17 cellular contexts compared by ENCODE assay signal in the genomic region with DNA sequence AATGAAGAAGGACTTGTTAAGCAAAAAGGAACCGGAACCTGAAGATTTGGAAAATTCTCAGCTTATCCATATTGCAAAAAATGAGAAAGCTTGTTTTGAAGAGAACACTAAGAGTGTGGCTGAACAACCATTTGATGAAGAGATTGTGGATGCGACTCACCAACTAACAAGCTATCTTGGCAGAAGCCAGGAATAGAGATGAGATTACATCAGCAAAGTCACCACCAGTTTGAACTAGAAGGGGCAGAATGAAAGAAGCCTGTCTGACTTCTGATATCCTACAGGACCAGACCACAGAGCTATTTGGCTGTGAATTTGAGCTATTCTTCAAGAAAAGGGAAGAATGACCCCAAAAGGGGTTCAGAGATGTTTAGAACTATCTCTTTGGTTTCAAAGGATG. TPM values are rescaled to one million over a fixed set of nuclear protein-coding genes. Genes with fewer than 3 reads are reported as not detected.
DNase-seq lines count a peak whose midpoint lies in the region; ATAC-seq, FAIRE-seq and TF ChIP-seq lines count a peak whose summit lies in the region.
"Had no signal": no experiment of that assay in that cellular context is flagged by ENCODE, and none has a peak within 500 bp of the region (broad histone marks: within the 10 kb centered on the region; RNA-seq: fewer than 3 reads in every experiment).

No MANE protein-coding gene starts in this region.

- no peaks in the 10 kb centered on the region for H3K9me3 ChIP-seq in A673 (ENCODE audit: low read depth, low read length, poor library complexity, severe bottlenecking)
- H3K9me3 ChIP-seq: ovary had no signal

- H3K4me1 Mint-ChIP-seq in natural killer cell treated with Interleukin-12 subunit alpha and Interleukin-12 subunit beta and Interleukin-15 and Interleukin-18, amount 100 ng/mL, for 72 hours (ENCODE audit: low read depth in 2 of 2): peaks cover 0 to 7% of the 10 kb centered on the region in 2 donors
- H3K4me1 Mint-ChIP-seq: activated naive CD4-positive, alpha-beta T cell treated with anti-CD3 and anti-CD28 coated beads, Interleukin-2, amount 10 ng/mL, durations not matched to agents 7 days and 5 days; endodermal cell had no signal

- no peaks in the 10 kb centered on the region for H3K27me3 ChIP-seq in A673 (replicated peaks; ENCODE audit: insufficient read depth, low read depth, low read length, poor library complexity)
- H3K27me3 ChIP-seq: ovary had no signal

- H3K36me3 Mint-ChIP-seq in natural killer cell treated with Interleukin-12 subunit alpha and Interleukin-12 subunit beta and Interleukin-15 and Interleukin-18, amount 100 ng/mL, for 72 hours: peaks cover 26% of the 10 kb centered on the region

- no peak overlapping the region for H3K4me3 Mint-ChIP-seq in natural killer cell treated with Interleukin-12 subunit alpha and Interleukin-12 subunit beta and Interleukin-15 and Interleukin-18, amount 100 ng/mL, for 72 hours
- H3K4me3 Mint-ChIP-seq: activated CD4-positive, alpha-beta T cell treated with anti-CD3 and anti-CD28 coated beads, Interleukin-2, amount 10 ng/mL, durations not matched to agents 7 days and 5 days; activated naive CD4-positive, alpha-beta T cell treated with anti-CD3 and anti-CD28 coated beads, Interleukin-2, amount 10 ng/mL, durations not matched to agents 7 days and 5 days; CD4-positive, CD25-positive, alpha-beta regulatory T cell; endodermal cell had no signal

- H3K27me3 Mint-ChIP-seq in natural killer cell treated with Interleukin-12 subunit alpha and Interleukin-12 subunit beta and Interleukin-15 and Interleukin-18, amount 100 ng/mL, for 72 hours: no peaks in the 10 kb centered on the region
- H3K27me3 Mint-ChIP-seq: activated CD4-positive, alpha-beta T cell treated with anti-CD3 and anti-CD28 coated beads, Interleukin-2, amount 10 ng/mL, durations not matched to agents 7 days and 5 days; activated naive CD4-positive, alpha-beta T cell treated with anti-CD3 and anti-CD28 coated beads, Interleukin-2, amount 10 ng/mL, durations not matched to agents 7 days and 5 days; CD4-positive, CD25-positive, alpha-beta regulatory T cell had no signal

- no peaks in the 10 kb centered on the region for H3K9me3 Mint-ChIP-seq in natural killer cell treated with Interleukin-12 subunit alpha and Interleukin-12 subunit beta and Interleukin-15 and Interleukin-18, amount 100 ng/mL, for 72 hours
- H3K9me3 Mint-ChIP-seq: activated CD4-positive, alpha-beta T cell treated with anti-CD3 and anti-CD28 coated beads, Interleukin-2, amount 10 ng/mL, durations not matched to agents 7 days and 5 days; activated naive CD4-positive, alpha-beta T cell treated with anti-CD3 and anti-CD28 coated beads, Interleukin-2, amount 10 ng/mL, durations not matched to agents 7 days and 5 days had no signal

- BruUV-seq in A673 (replicated peaks; lab: Mats Ljungman, UMichigan): no TSS peak

- POLR2A ChIA-PET in A673 (lab: Charles Lee; ENCODE audit: low non-redundant PET): no interaction called here

- H3K27ac Mint-ChIP-seq in natural killer cell treated with Interleukin-12 subunit alpha and Interleukin-12 subunit beta and Interleukin-15 and Interleukin-18, amount 100 ng/mL, for 72 hours: no peak overlapping the region
- H3K27ac Mint-ChIP-seq: activated CD4-positive, alpha-beta T cell treated with anti-CD3 and anti-CD28 coated beads, Interleukin-2, amount 10 ng/mL, durations not matched to agents 7 days and 5 days; activated naive CD4-positive, alpha-beta T cell treated with anti-CD3 and anti-CD28 coated beads, Interleukin-2, amount 10 ng/mL, durations not matched to agents 7 days and 5 days; CD4-positive, CD25-positive, alpha-beta regulatory T cell; endodermal cell had no signal

- peak; percentile 4 for DNase-seq in A673 (ENCODE audit: low spot score)
- peak; percentile 21 for DNase-seq in H4 (ENCODE audit: low spot score)
- peak; percentile 94 for DNase-seq in fibroblast of peridontal ligament (ENCODE audit: extremely low read depth)
- no peak for DNase-seq in GM10266 (ENCODE audit: extremely low spot score)
- DNase-seq in natural killer cell treated with Interleukin-12 subunit alpha and Interleukin-12 subunit beta and Interleukin-15 and Interleukin-18, amount 100 ng/mL, for 72 hours (ENCODE audit: low spot score): no peak
- DNase-seq in D721Med (ENCODE audit: insufficient read length, low spot score): no peak
- DNase-seq: activated CD4-positive, alpha-beta T cell treated with anti-CD3 and anti-CD28 coated beads, Interleukin-2, amount 10 ng/mL, durations not matched to agents 7 days and 5 days; activated naive CD4-positive, alpha-beta T cell treated with anti-CD3 and anti-CD28 coated beads, Interleukin-2, amount 10 ng/mL, durations not matched to agents 7 days and 5 days; CD4-positive, CD25-positive, alpha-beta regulatory T cell; endodermal cell; NCI-H446 treated with DMSO at 0.1 percent for 48 hours; ovary; stimulated activated CD4-positive, alpha-beta T cell treated with anti-CD3 and anti-CD28 coated beads, Interleukin-4, amount 100 ng/mL, for 4 hours had no signal

- intact Hi-C loops in A673 (cut with micrococcal nuclease; ENCODE audit: unreplicated experiment): no loop called here

- TF ChIP-seq CTCF in A673 (conservative IDR thresholded peaks at IDR 0.05; ENCODE audit: low read depth, low read length): no peak
- no peak for TF ChIP-seq CTCF in GM10266 (IDR thresholded peaks at IDR 0.05; ENCODE audit: control insufficient read depth, insufficient read depth, low read depth, missing control alignments)
- TF ChIP-seq CTCF in D721Med (IDR thresholded peaks at IDR 0.05; ENCODE audit: insufficient read depth, missing control alignments): no peak

- CTCF ChIA-PET in A673 (lab: Charles Lee): interaction anchor here (0.6 kb wide), 1 partner anchor 149 kb away, joined by 4 read pairs; no protein-coding TSS in a partner anchor

- FAIRE-seq in D721Med (lab: Jason Lieb, UNC): no peak

- no peaks in the 10 kb centered on the region for H3K4me1 ChIP-seq in A673 (ENCODE audit: insufficient read depth, low read length, poor library complexity, severe bottlenecking)

- peaks cover 68% of the 10 kb centered on the region for H3K36me3 ChIP-seq in A673 (ENCODE audit: insufficient read depth, low read length, poor library complexity, severe bottlenecking)
- H3K36me3 ChIP-seq: ovary had no signal

- ATAC-seq in SK-N-SH treated with all-trans-retinoic acid at 6 μM for 48 hours (peak; percentile 79), GM18519 (IDR thresholded peaks at IDR 0.05; ENCODE audit: low FRiP score, unreplicated experiment) (no peak)
- no peak for ATAC-seq in natural killer cell treated with Interleukin-12 subunit alpha and Interleukin-12 subunit beta and Interleukin-15 and Interleukin-18, amount 100 ng/mL, for 72 hours
- ATAC-seq: HCT116 had no signal

- H3K4me3 ChIP-seq in A673 (ENCODE audit: low read depth, low read length, poor library complexity, severe bottlenecking): no peak overlapping the region
- H3K4me3 ChIP-seq: ovary had no signal

- no peak overlapping the region for H3K27ac ChIP-seq in A673 (ENCODE audit: low read depth, low read length, poor library complexity, severe bottlenecking)
- H3K27ac ChIP-seq: ovary had no signal

TF ChIP-seq in SK-N-SH treated with all-trans-retinoic acid at 6 μM for 48 hours, 23 proteins besides CTCF, POLR2A, EP300 and RAD21:
- TF ChIP-seq ARNTL (CRISPR knock-in tag; IDR thresholded peaks at IDR 0.05; ENCODE audit: borderline replicate concordance, low read depth): no peak
- no peak for TF ChIP-seq ESRRG (CRISPR knock-in tag; IDR thresholded peaks at IDR 0.05)
- no peak for TF ChIP-seq ISL1 (CRISPR knock-in tag; IDR thresholded peaks at IDR 0.05)
- no peak for TF ChIP-seq BACH2 (CRISPR knock-in tag; IDR thresholded peaks at IDR 0.05; ENCODE audit: borderline replicate concordance)
- TF ChIP-seq OSR1 (CRISPR knock-in tag; IDR thresholded peaks at IDR 0.05): no peak
- TF ChIP-seq, protein P1, sequence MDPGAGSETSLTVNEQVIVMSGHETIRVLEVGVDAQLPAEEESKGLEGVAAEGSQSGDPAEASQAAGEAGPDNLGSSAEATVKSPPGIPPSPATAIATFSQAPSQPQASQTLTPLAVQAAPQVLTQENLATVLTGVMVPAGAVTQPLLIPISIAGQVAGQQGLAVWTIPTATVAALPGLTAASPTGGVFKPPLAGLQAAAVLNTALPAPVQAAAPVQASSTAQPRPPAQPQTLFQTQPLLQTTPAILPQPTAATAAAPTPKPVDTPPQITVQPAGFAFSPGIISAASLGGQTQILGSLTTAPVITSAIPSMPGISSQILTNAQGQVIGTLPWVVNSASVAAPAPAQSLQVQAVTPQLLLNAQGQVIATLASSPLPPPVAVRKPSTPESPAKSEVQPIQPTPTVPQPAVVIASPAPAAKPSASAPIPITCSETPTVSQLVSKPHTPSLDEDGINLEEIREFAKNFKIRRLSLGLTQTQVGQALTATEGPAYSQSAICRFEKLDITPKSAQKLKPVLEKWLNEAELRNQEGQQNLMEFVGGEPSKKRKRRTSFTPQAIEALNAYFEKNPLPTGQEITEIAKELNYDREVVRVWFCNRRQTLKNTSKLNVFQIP (CRISPR knock-in tag; IDR thresholded peaks at IDR 0.05; ENCODE audit: borderline replicate concordance, low read depth): no peak
- TF ChIP-seq PPARA (CRISPR knock-in tag; IDR thresholded peaks at IDR 0.05; ENCODE audit: borderline replicate concordance): no peak

RNA-seq across cellular contexts. Expression of a gene that starts 15.2 kb away (rescaled TPM):
- 181 and 199 TPM in 2 replicates for total RNA-seq in A673 (2021)
- total RNA-seq in H4 (2014; rRNA removed; shearing (Covaris generic)): 169 and 181 TPM in 2 replicates
- total RNA-seq in natural killer cell treated with Interleukin-12 subunit alpha and Interleukin-12 subunit beta and Interleukin-15 and Interleukin-18, amount 100 ng/mL, for 72 hours: 100 to 1,000 TPM; 121 to 134 TPM

RNA-seq across cellular contexts. Expression of a gene that starts 15.3 kb away (rescaled TPM):
- total RNA-seq in A673 (2021): 1.0 and 1.7 TPM in 2 replicates
- total RNA-seq in H4 (2014; rRNA removed; shearing (Covaris generic)): 1.4 and 1.9 TPM in 2 replicates
- total RNA-seq in natural killer cell treated with Interleukin-12 subunit alpha and Interleukin-12 subunit beta and Interleukin-15 and Interleukin-18, amount 100 ng/mL, for 72 hours: under 1 TPM; 0.71 to 0.86 TPM

RNA-seq across cellular contexts. Expression of a gene that starts 56.1 kb away (rescaled TPM):
- total RNA-seq in A673 (2021): not detected in 2 replicates
- 0.04 TPM in 1 of 2 replicates, not detected in the other for total RNA-seq in H4 (2014; rRNA removed; shearing (Covaris generic))
- total RNA-seq in natural killer cell treated with Interleukin-12 subunit alpha and Interleukin-12 subunit beta and Interleukin-15 and Interleukin-18, amount 100 ng/mL, for 72 hours: 1 to 10 TPM in 1 of 2 donors, under 1 TPM in 1; 0.50 to 1.1 TPM
- total RNA-seq: SK-MEL-5 had no signal

Comparison
In these comparisons a context has a peak if more than half of its experiments do, and no peak if none do; other contexts are left out.
1. DNase-seq: peak in A673 (single experiment), H4 (single experiment) and fibroblast of peridontal ligament (single experiment); none in GM10266 (single experiment), natural killer cell treated with Interleukin-12 subunit alpha and Interleukin-12 subunit beta and Interleukin-15 and Interleukin-18, amount 100 ng/mL, for 72 hours (single experiment) and D721Med (single experiment).